1 cellular context compared by ENCODE assay signal in the genomic region with DNA sequence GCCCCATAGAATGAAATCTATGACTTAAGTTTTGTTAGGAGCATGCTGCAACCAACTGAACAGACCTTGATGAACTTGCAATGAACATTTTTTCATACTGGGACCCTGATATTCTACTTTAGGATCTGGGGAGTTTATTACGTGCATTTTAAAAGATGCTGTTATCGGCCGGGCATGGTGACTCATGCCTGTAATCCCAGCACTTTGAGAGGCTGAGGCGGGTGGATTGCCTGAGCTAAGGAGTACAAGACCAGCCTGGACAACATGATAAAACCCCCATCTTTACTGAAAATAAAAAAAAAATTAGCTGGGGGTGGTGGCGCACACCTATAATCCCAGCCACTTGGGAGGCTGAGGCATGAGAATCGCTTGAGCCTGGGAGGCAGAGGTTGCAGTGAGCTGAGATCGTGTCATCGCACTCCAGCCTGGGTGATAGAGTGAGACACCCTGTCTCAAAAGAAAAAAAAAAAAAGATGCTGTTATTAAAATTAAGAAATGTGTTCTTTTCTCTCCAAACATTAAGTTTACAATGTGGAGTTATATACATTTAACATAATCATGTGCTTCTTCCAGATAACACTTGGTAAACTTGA.
A peak's percentile ranks its signal among the peaks of the same experiment; 100 is the strongest.
TF ChIP-seq lines count a peak whose summit lies in the region.

No MANE protein-coding gene starts in this region.

TF ChIP-seq in K562, 482 proteins besides CTCF, POLR2A, EP300 and RAD21 (continues in another document):
- TF ChIP-seq HDAC1 (IDR thresholded peaks at IDR 0.05) (peak in 1 of 2 experiments; percentile 47; a peak in 1 of 4 replicates), FOXM1 (IDR thresholded peaks at IDR 0.05; ENCODE audit: low read depth) (peak; percentile 97), FOXM1 (CRISPR knock-in tag; IDR thresholded peaks at IDR 0.05; ENCODE audit: low read depth) (peak; percentile 29; the same call in 1 of the 2 replicates), NFIC (IDR thresholded peaks at IDR 0.05) (peak; percentile 56), POLR2AphosphoS5 (IDR thresholded peaks at IDR 0.05; ENCODE audit: control insufficient read depth, insufficient read depth, low read depth, low read length) (peak; percentile 72; the same call in 1 of the 2 replicates), CBFA2T3 (IDR thresholded peaks at IDR 0.05) (peak; percentile 94), SMARCE1 (IDR thresholded peaks at IDR 0.05) (peak; percentile 96), SMARCC2 (IDR thresholded peaks at IDR 0.05; ENCODE audit: low read depth) (peak; percentile 90), HMGXB4 (CRISPR knock-in tag; IDR thresholded peaks at IDR 0.05) (0 out of 2 replicates have a peak, but pooled peaks have one; percentile 31), CSDE1 (IDR thresholded peaks at IDR 0.05) (no peak), NKRF (IDR thresholded peaks at IDR 0.05; ENCODE audit: borderline replicate concordance) (no peak), ARID3A (IDR thresholded peaks at IDR 0.05; ENCODE audit: borderline replicate concordance, low read depth, low read length) (no peak), STAT5A (IDR thresholded peaks at IDR 0.05; ENCODE audit: borderline replicate concordance, low read length) (peak; percentile 50; the same call in 1 of the 2 replicates), ZNF384 (IDR thresholded peaks at IDR 0.05; ENCODE audit: low read depth, low read length) (peak; percentile 84), ARNT (IDR thresholded peaks at IDR 0.05) (peak in 1 of 2 experiments; percentile 72; a peak in 1 of 4 replicates), ZMIZ1 (IDR thresholded peaks at IDR 0.05; ENCODE audit: low read depth in 2 of 2, low read length in 2 of 2) (peak in 1 of 2 experiments; percentile 56; a peak in 1 of 4 replicates), CC2D1A (IDR thresholded peaks at IDR 0.05) (peak; percentile 79; the same call in 1 of the 2 replicates), TCF3 (CRISPR knock-in tag; IDR thresholded peaks at IDR 0.05) (peak; percentile 85), DPF2 (IDR thresholded peaks at IDR 0.05) (peak; percentile 96), FOSL1 (tag; conservative IDR thresholded peaks at IDR 0.05) (peak; percentile 95), TAF7 (tag; IDR thresholded peaks at IDR 0.05) (no peak), ATF3 (IDR thresholded peaks at IDR 0.05) (peak; percentile 96), ATF3 (CRISPR knock-in tag; conservative IDR thresholded peaks at IDR 0.05) (peak; percentile 87), MXD1 (CRISPR knock-in tag; IDR thresholded peaks at IDR 0.05; ENCODE audit: borderline replicate concordance, poor library complexity, severe bottlenecking) (no peak), MYBL2 (IDR thresholded peaks at IDR 0.05; ENCODE audit: low read depth) (peak; percentile 82), MYBL2 (CRISPR knock-in tag; IDR thresholded peaks at IDR 0.05; ENCODE audit: borderline replicate concordance) (no peak), TBL1XR1 (IDR thresholded peaks at IDR 0.05; ENCODE audit: low read length in 2 of 2) (peak in 1 of 2 experiments; percentile 41; a peak in 1 of 4 replicates), SMARCA4 (IDR thresholded peaks at IDR 0.05) (peak; percentile 96), TRIM28 (IDR thresholded peaks at IDR 0.05) (peak; percentile 93), CREM (IDR thresholded peaks at IDR 0.05; ENCODE audit: low read depth) (peak; percentile 48; the same call in 1 of the 2 replicates), MTA2 (IDR thresholded peaks at IDR 0.05; ENCODE audit: low read depth) (peak; percentile 60; the same call in 1 of the 2 replicates), KDM1A (IDR thresholded peaks at IDR 0.05) (peak; percentile 90 to 92), BCOR (IDR thresholded peaks at IDR 0.05) (peak; percentile 75), GATA2 (CRISPR knock-in tag; IDR thresholded peaks at IDR 0.05) (peak; percentile 19; the same call in 1 of the 2 replicates), EGR1 (conservative IDR thresholded peaks at IDR 0.05) (peak; percentile 49), PTBP1 (IDR thresholded peaks at IDR 0.05; ENCODE audit: low read depth, low read length) (no peak), LEF1 (IDR thresholded peaks at IDR 0.05) (peak; percentile 14; the same call in 1 of the 2 replicates), KLF16 (IDR thresholded peaks at IDR 0.05) (peak; percentile 32; the same call in 1 of the 2 replicates), ZNF766 (CRISPR knock-in tag; conservative IDR thresholded peaks at IDR 0.05) (0 out of 2 replicates have a peak, but pooled peaks have one; percentile 56), RFX5 (IDR thresholded peaks at IDR 0.05; ENCODE audit: low read depth, low read length) (0 out of 2 replicates have a peak, but pooled peaks have one; percentile 2), BRD9 (IDR thresholded peaks at IDR 0.05; ENCODE audit: low read depth, partially characterized antibody) (no peak), TAL1 (IDR thresholded peaks at IDR 0.05) (peak; percentile 76; the same call in 1 of the 2 replicates), AFF1 (IDR thresholded peaks at IDR 0.05; ENCODE audit: low read depth in 1 of 2, partially characterized antibody in 2 of 2) (peak in 1 of 2 experiments; percentile 44), LARP7 (IDR thresholded peaks at IDR 0.05) (0 out of 2 replicates have a peak, but pooled peaks have one; percentile 43), HDAC2 (IDR thresholded peaks at IDR 0.05) (peak; percentile 80), SMARCA5 (IDR thresholded peaks at IDR 0.05) (peak; percentile 63), ZNF699 (CRISPR knock-in tag; IDR thresholded peaks at IDR 0.05; ENCODE audit: insufficient replicate concordance) (no peak), PML (IDR thresholded peaks at IDR 0.05; ENCODE audit: low read length) (peak; percentile 49; the same call in 1 of the 2 replicates), SLC30A9 (CRISPR knock-in tag; IDR thresholded peaks at IDR 0.05) (no peak), RCOR1 (IDR thresholded peaks at IDR 0.05; ENCODE audit: borderline replicate concordance in 1 of 2, low read depth in 2 of 2, low read length in 2 of 2) (peak in 1 of 2 experiments; percentile 73; a peak in 1 of 4 replicates)
- TF ChIP-seq, protein P1, sequence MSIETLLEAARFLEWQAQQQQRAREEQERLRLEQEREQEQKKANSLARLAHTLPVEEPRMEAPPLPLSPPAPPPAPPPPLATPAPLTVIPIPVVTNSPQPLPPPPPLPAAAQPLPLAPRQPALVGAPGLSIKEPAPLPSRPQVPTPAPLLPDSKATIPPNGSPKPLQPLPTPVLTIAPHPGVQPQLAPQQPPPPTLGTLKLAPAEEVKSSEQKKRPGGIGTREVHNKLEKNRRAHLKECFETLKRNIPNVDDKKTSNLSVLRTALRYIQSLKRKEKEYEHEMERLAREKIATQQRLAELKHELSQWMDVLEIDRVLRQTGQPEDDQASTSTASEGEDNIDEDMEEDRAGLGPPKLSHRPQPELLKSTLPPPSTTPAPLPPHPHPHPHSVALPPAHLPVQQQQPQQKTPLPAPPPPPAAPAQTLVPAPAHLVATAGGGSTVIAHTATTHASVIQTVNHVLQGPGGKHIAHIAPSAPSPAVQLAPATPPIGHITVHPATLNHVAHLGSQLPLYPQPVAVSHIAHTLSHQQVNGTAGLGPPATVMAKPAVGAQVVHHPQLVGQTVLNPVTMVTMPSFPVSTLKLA (conservative IDR thresholded peaks at IDR 0.05) = peak in 1 of 2 experiments; percentile 37; a peak in 1 of 4 replicates
